ENCODE assay signal across 1 cellular context in genomic region chr15:78753751-78754535, GRCh38. TPM values are rescaled to one million over a fixed set of nuclear protein-coding genes. Genes with fewer than 3 reads are reported as not detected.
"Had no signal": no experiment of that assay in that cellular context is flagged by ENCODE, and none has a peak within 500 bp of the region (broad histone marks: within the 10 kb centered on the region; RNA-seq: fewer than 3 reads in every experiment).

No MANE protein-coding gene starts in this region.

RNA-seq across cellular contexts. Expression of gene ADAMTS7, which starts 57.3 kb away (rescaled TPM):
- polyA plus RNA-seq: naive thymus-derived CD4-positive, alpha-beta T cell had no signal
